Comparison of ENCODE assay signal across 23 cellular contexts in the genomic region with DNA sequence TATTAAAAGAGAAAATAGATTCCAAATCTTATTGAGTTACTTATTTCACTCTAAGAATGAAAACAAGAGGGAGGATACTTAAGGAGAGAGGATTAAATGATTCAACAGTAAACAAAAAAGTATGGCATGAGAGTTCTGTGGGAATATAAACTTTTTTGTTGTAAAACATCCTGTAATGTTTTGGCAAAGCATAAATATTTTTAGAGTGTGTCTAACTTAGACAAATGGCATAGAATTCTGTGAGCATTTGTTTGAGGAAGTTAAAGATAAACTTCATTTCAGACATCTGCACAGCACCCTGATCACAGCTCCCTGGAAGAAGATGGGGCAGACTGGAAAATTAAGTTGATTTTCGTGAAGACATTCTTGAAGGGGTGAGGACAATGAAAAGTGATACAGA.
"Had no signal": no experiment of that assay in that cellular context is flagged by ENCODE, and none has a peak within 500 bp of the region (broad histone marks: within the 10 kb centered on the region; RNA-seq: fewer than 3 reads in every experiment).

No MANE protein-coding gene starts in this region.

- H3K4me3 ChIP-seq: esophagus squamous epithelium, mucosa of descending colon, ovary, smooth muscle cell, testis, tibial nerve, upper lobe of right lung, vagina had no signal

- H3K9me3 ChIP-seq: esophagus squamous epithelium, mucosa of descending colon, ovary, testis, tibial nerve, upper lobe of right lung, vagina had no signal

- H3K27me3 ChIP-seq: esophagus squamous epithelium, ovary, testis, tibial nerve, upper lobe of right lung, vagina had no signal

- H3K36me3 ChIP-seq: esophagus squamous epithelium, ovary, tibial nerve, upper lobe of right lung, vagina had no signal

- H3K27ac Mint-ChIP-seq: dendritic cell treated with granulocyte-macrophage colony-stimulating factor and Interleukin-4, amounts not matched to agents 40 ng/mL and 50 ng/mL, for 4 days; effector memory CD8-positive, alpha-beta T cell; naive thymus-derived CD8-positive, alpha-beta T cell; progenitor cell of endocrine pancreas; stimulated activated effector memory CD8-positive, alpha-beta T cell treated with anti-CD3 and anti-CD28 coated beads, Interleukin-12 subunit alpha, Interleukin-12 subunit beta, amount 100 ng/mL, for 72 hours had no signal

- H3K9me3 Mint-ChIP-seq: dendritic cell treated with granulocyte-macrophage colony-stimulating factor and Interleukin-4, amounts not matched to agents 40 ng/mL and 50 ng/mL, for 4 days; effector memory CD8-positive, alpha-beta T cell; neural crest cell had no signal

- H3K4me1 Mint-ChIP-seq: naive thymus-derived CD8-positive, alpha-beta T cell; stimulated activated effector memory CD8-positive, alpha-beta T cell treated with anti-CD3 and anti-CD28 coated beads, Interleukin-12 subunit alpha, Interleukin-12 subunit beta, amount 100 ng/mL, for 72 hours had no signal

- H3K27me3 Mint-ChIP-seq: dendritic cell treated with granulocyte-macrophage colony-stimulating factor and Interleukin-4, amounts not matched to agents 40 ng/mL and 50 ng/mL, for 4 days; effector memory CD8-positive, alpha-beta T cell; naive thymus-derived CD8-positive, alpha-beta T cell; progenitor cell of endocrine pancreas had no signal

- H3K4me2 ChIP-seq: smooth muscle cell had no signal

- H3K4me3 Mint-ChIP-seq: dendritic cell treated with granulocyte-macrophage colony-stimulating factor and Interleukin-4, amounts not matched to agents 40 ng/mL and 50 ng/mL, for 4 days; effector memory CD8-positive, alpha-beta T cell; naive thymus-derived CD8-positive, alpha-beta T cell; neural crest cell; stimulated activated effector memory CD8-positive, alpha-beta T cell treated with anti-CD3 and anti-CD28 coated beads, Interleukin-12 subunit alpha, Interleukin-12 subunit beta, amount 100 ng/mL, for 72 hours had no signal

- ATAC-seq: effector memory CD8-positive, alpha-beta T cell; left colon; left ventricle myocardium superior; mucosa of descending colon; naive thymus-derived CD8-positive, alpha-beta T cell; right cardiac atrium; stimulated activated effector memory CD8-positive, alpha-beta T cell treated with anti-CD3 and anti-CD28 coated beads, Interleukin-12 subunit alpha, Interleukin-12 subunit beta, amount 100 ng/mL, for 72 hours; stimulated activated naive CD8-positive, alpha-beta T cell treated with anti-CD3 and anti-CD28 coated beads, Interleukin-15, Interleukin-2, amounts not matched to agents 100 U/mL and 50 U/mL, for 24 hours; upper lobe of right lung had no signal

- H3K4me1 ChIP-seq: esophagus squamous epithelium, testis, tibial nerve, upper lobe of right lung, vagina had no signal

- H3K36me3 Mint-ChIP-seq: naive thymus-derived CD8-positive, alpha-beta T cell; stimulated activated effector memory CD8-positive, alpha-beta T cell treated with anti-CD3 and anti-CD28 coated beads, Interleukin-12 subunit alpha, Interleukin-12 subunit beta, amount 100 ng/mL, for 72 hours had no signal

- H3K27ac ChIP-seq: esophagus squamous epithelium, ovary, testis, tibial nerve, upper lobe of right lung, vagina had no signal

- DNase-seq: effector memory CD8-positive, alpha-beta T cell; esophagus squamous epithelium; foreskin melanocyte; head of caudate nucleus; hippocampal formation; left colon; left ventricle myocardium superior; mucosa of descending colon; naive thymus-derived CD8-positive, alpha-beta T cell; ovary; right cardiac atrium; stimulated activated CD4-positive, alpha-beta T cell treated with anti-CD3 and anti-CD28 coated beads, Interleukin-4, amount 100 ng/mL, for 1 hour; stimulated activated CD8-positive, alpha-beta memory T cell treated with anti-CD3 and anti-CD28 coated beads, Interleukin-4, amount 100 ng/mL, for 48 hours; stimulated activated naive CD8-positive, alpha-beta T cell treated with anti-CD3 and anti-CD28 coated beads, Interleukin-15, Interleukin-2, amounts not matched to agents 100 U/mL and 50 U/mL, for 24 hours; testis; upper lobe of right lung had no signal
